In the genomic region with DNA sequence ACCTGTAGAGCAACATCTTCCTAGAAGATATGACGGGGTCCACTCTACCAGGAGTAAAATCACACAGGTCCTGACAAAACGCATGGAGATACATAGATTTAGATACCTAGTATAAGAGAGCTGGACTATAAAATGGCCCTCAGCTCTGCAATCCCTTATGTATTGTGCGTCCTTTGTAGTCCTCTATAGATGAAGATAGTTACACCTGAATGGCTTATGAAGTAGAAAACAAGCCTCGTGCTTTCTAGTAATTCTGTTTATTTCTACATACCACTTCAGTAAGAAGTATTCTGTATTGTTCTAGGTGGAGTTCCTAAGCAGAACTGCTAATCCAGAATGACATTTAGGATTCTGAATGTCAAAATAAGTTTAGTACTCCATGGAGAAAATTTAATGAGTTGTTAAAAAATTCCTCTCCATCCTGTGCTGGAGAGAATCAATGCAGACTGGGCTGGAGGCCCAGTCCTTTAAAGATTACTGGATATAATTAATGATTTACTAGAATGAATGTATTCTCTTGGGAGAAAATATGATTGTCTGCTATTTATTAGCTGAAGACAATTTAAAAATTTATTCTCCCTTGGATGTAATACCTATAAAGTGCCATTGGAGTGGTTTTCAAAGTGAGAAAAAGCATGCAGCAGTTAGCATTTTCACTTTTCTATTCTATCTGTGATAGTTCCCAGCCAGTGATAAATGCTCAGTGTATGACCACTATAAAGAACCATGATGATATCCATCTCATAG, we compare ENCODE assay signal across 21 cellular contexts.
"Had no signal": no experiment of that assay in that cellular context is flagged by ENCODE, and none has a peak within 500 bp of the region (broad histone marks: within the 10 kb centered on the region; RNA-seq: fewer than 3 reads in every experiment).

No MANE protein-coding gene starts in this region.

- H3K27me3 ChIP-seq: adrenal gland, gastroesophageal sphincter, heart right ventricle, left lung, ovary, thyroid gland, upper lobe of right lung had no signal

- H3K9me3 ChIP-seq: adrenal gland, gastroesophageal sphincter, heart right ventricle, left lung, ovary, psoas muscle, thyroid gland, upper lobe of right lung had no signal

- ATAC-seq: activated CD8-positive, alpha-beta T cell treated with anti-CD3 and anti-CD28 coated beads, Interleukin-2, amount 10 ng/mL, durations not matched to agents 7 days and 5 days; activated naive CD4-positive, alpha-beta T cell treated with anti-CD3 and anti-CD28 coated beads, Interleukin-2, amount 50 U/mL, for 72 hours; gastroesophageal sphincter; heart right ventricle; left lung; natural killer cell; psoas muscle; right cardiac atrium; upper lobe of right lung had no signal

- H3K4me1 ChIP-seq: adrenal gland, gastroesophageal sphincter, heart right ventricle, left lung, psoas muscle, upper lobe of right lung had no signal

- H3K27ac ChIP-seq: adrenal gland, epithelial cell of prostate, gastroesophageal sphincter, heart right ventricle, left lung, ovary, psoas muscle, thyroid gland, upper lobe of right lung had no signal

- DNase-seq: activated CD4-positive, alpha-beta T cell treated with anti-CD3 and anti-CD28 coated beads for 1 hour; activated CD4-positive, alpha-beta T cell treated with anti-CD3 and anti-CD28 coated beads, Interleukin-2, amount 50 U/mL, for 1 hour; activated CD8-positive, alpha-beta T cell treated with anti-CD3 and anti-CD28 coated beads, Interleukin-2, amount 10 ng/mL, durations not matched to agents 7 days and 5 days; adrenal gland; cerebellar nuclear complex; cortex of kidney; heart right ventricle; left lung; natural killer cell; ovary; psoas muscle; right cardiac atrium; stimulated activated CD4-positive, alpha-beta T cell treated with anti-CD3 and anti-CD28 coated beads, Interleukin-12 subunit alpha, Interleukin-12 subunit beta, amount 100 ng/mL, for 4 hours; stimulated activated CD4-positive, alpha-beta T cell treated with anti-CD3 and anti-CD28 coated beads, Interleukin-4, amount 100 ng/mL, for 4 hours; substantia nigra; T-helper 1 cell; thyroid gland; upper lobe of right lung had no signal

- H3K36me3 ChIP-seq: adrenal gland, gastroesophageal sphincter, left lung, ovary, thyroid gland, upper lobe of right lung had no signal

- H3K4me3 ChIP-seq: adrenal gland, gastroesophageal sphincter, heart right ventricle, left lung, ovary, psoas muscle, thyroid gland, upper lobe of right lung had no signal
